In genomic region chr18:4024702-4025101, GRCh38 we compare ENCODE assay signal across 20 cellular contexts.
DNase-seq lines count a peak whose midpoint lies in the region; ATAC-seq, FAIRE-seq and TF ChIP-seq lines count a peak whose summit lies in the region.
"Had no signal": no experiment of that assay in that cellular context is flagged by ENCODE, and none has a peak within 500 bp of the region (broad histone marks: within the 10 kb centered on the region; RNA-seq: fewer than 3 reads in every experiment).

No MANE protein-coding gene starts in this region.

- RAD21 ChIA-PET in GM12878 (lab: Charles Lee; ENCODE audit: unreplicated experiment) = no interaction called here

- TF ChIP-seq EP300 in GM12878 (IDR thresholded peaks at IDR 0.05; ENCODE audit: borderline replicate concordance in 1 of 2, control insufficient read depth in 1 of 2, low read depth in 2 of 2, low read length in 2 of 2) = no peak

- BruUV-seq in GM12878 (replicated peaks; lab: Mats Ljungman, UMichigan) = no TSS peak

- 50% methylated on average over 2 of the region's 2 CpGs for WGBS in GM12878 (ENCODE audit: insufficient coverage, insufficient replicate concordance, low lambda C conversion rate, missing lambda C conversion rate)
- WGBS in small intestine, 3 donors = 28 to 55% (median 35%) methylated on average over 2 of the region's 2 CpGs
- 90 to 97% methylated on average over 2 of the region's 2 CpGs for WGBS in testis, 2 donors

- no peak for TF ChIP-seq RAD21 in GM12878 (IDR thresholded peaks at IDR 0.05; ENCODE audit: insufficient read depth, low read depth, low read length)

- SMC1A ChIA-PET in GM12878 (lab: Charles Lee; ENCODE audit: uncharacterized antibody, unreplicated experiment) = interaction anchor here (2.0 to 2.2 kb wide), 3 partner anchors 7 to 50 kb away, joined by 5 to 10 read pairs (median 7); no protein-coding TSS in a partner anchor

- no peak overlapping the region for H3K4me3 ChIP-seq in GM12878
- H3K4me3 ChIP-seq in small intestine (ENCODE audit: low read depth in 1 of 2, low read length in 2 of 2) = no peak overlapping the region
- no peak overlapping the region for H3K4me3 ChIP-seq in WERI-Rb-1 (ENCODE audit: low read depth, low read length)
- no peak overlapping the region for H3K4me3 ChIP-seq in testis
- H3K4me3 ChIP-seq: A549, GM23338 had no signal

- no peak for FAIRE-seq in GM12878 (lab: Jason Lieb, UNC)
- FAIRE-seq in small intestine (lab: Jason Lieb, UNC) = no peak
- FAIRE-seq: A549, D721Med, G401.6, HepG2, HTR-8/SVneo had no signal

- H3K27ac ChIP-seq in GM12878 (ENCODE audit: control insufficient read depth, insufficient read depth) = no peak overlapping the region
- H3K27ac ChIP-seq in small intestine (ENCODE audit: low read depth in 1 of 2, low read length in 1 of 2) = no peak overlapping the region
- no peak overlapping the region for H3K27ac ChIP-seq in WERI-Rb-1
- no peak overlapping the region for H3K27ac ChIP-seq in testis
- H3K27ac ChIP-seq: A549 had no signal

- DNase-seq in M059J (ENCODE audit: low read depth) (peak; percentile 2), GM12878 (ENCODE audit: low read depth, low spot score) (no peak), small intestine (peak; percentile 20), NOMO-1 treated with dmso at 0.1 percent for 144 hours (lab: John Stamatoyannopoulos, UW; ENCODE audit: unreplicated experiment) (no peak), WERI-Rb-1 (no peak), ACHN (no peak), testis (no peak)
- DNase-seq: CD8-positive, alpha-beta T cell; COR-L47; DMS153; DMS79 treated with DMSO at 0.1 percent for 48 hours; EL; H7 had no signal

- POLR2A ChIA-PET in GM12878 (lab: Charles Lee) = no interaction called here

- H3K27me3 ChIP-seq in GM12878 (replicated peaks in 1 of 2; ENCODE audit: control insufficient read depth in 2 of 2, insufficient read depth in 2 of 2, low read length in 1 of 2) (no peaks in the 10 kb centered on the region), small intestine (ENCODE audit: control insufficient read depth in 2 of 2, insufficient read depth in 2 of 2, low read length in 2 of 2) (no peaks in the 10 kb centered on the region), WERI-Rb-1 (ENCODE audit: insufficient read depth, low read depth, severe bottlenecking) (peaks cover 11% of the 10 kb centered on the region), testis (no peaks in the 10 kb centered on the region)

- H3K36me3 ChIP-seq in GM12878 (ENCODE audit: control insufficient read depth in 2 of 2, insufficient read depth in 2 of 2, low read length in 1 of 2) = peaks cover 0 to 1% of the 10 kb centered on the region in 2 experiments; a peak in 2 of 4 replicates
- no peaks in the 10 kb centered on the region for H3K36me3 ChIP-seq in small intestine (ENCODE audit: control insufficient read depth in 2 of 2, insufficient read depth in 2 of 2, low read length in 2 of 2)
- H3K36me3 ChIP-seq in WERI-Rb-1 = no peaks in the 10 kb centered on the region
- H3K36me3 ChIP-seq in testis (ENCODE audit: low read depth, missing control alignments) = no peaks in the 10 kb centered on the region

- peak; percentile 60 for ATAC-seq in GM19025 (IDR thresholded peaks at IDR 0.05; ENCODE audit: low read depth, unreplicated experiment)
- peak; percentile 36; the same call in 1 of the 3 replicates for ATAC-seq in GM12878
- ATAC-seq: A549; CD8-positive, alpha-beta T cell; GM23338; HepG2 had no signal

- TF ChIP-seq POLR2A in GM12878 (IDR thresholded peaks at IDR 0.05; ENCODE audit: low read depth, low read length) (no peak), testis (IDR thresholded peaks at IDR 0.05) (no peak)

- in situ Hi-C loops in GM12878 (cut with MboI) = no loop called here
- in situ Hi-C loops in ACHN (cut with HindIII; ENCODE audit: low pct_ligation_motif_present, low pct_unique_long_range_greater_than_20kb, low sequenced_read_pairs) = no loop called here

- intact Hi-C loops in GM12878 (cut with micrococcal nuclease; ENCODE audit: unreplicated experiment) (no loop called here), testis (cut with DNase I; ENCODE audit: low total_unique reads) (no loop called here)

- H3K9me3 ChIP-seq in GM12878 (replicated peaks; ENCODE audit: control insufficient read depth, insufficient read depth, low read length) = no peaks in the 10 kb centered on the region; the same call in 2 of the 3 replicates
- no peaks in the 10 kb centered on the region for H3K9me3 ChIP-seq in small intestine (ENCODE audit: control insufficient read depth, low read depth)
- H3K9me3 ChIP-seq in WERI-Rb-1 (ENCODE audit: severe bottlenecking) = no peaks in the 10 kb centered on the region
- H3K9me3 ChIP-seq in testis = no peaks in the 10 kb centered on the region
- H3K9me3 ChIP-seq: A549 had no signal

- H3K4me2 ChIP-seq in GM12878 (ENCODE audit: control insufficient read depth, insufficient read depth) = no peak overlapping the region
- H3K4me2 ChIP-seq: A549, GM23338 had no signal

- no peak overlapping the region for H3K9ac ChIP-seq in GM12878 (ENCODE audit: control insufficient read depth, insufficient read depth, low read length)

- CTCF ChIA-PET in GM12878 (lab: Yijun Ruan, JAX) = interaction anchor here (1.6 kb wide), 1 partner anchor 253 kb away, joined by 4 read pairs; no protein-coding TSS in a partner anchor

- no peaks in the 10 kb centered on the region for H3K4me1 ChIP-seq in GM12878 (ENCODE audit: control insufficient read depth, insufficient read depth, low read length)
- H3K4me1 ChIP-seq in small intestine (ENCODE audit: control insufficient read depth in 2 of 2, insufficient read depth in 1 of 2, low read depth in 1 of 2, low read length in 1 of 2) = no peaks in the 10 kb centered on the region
- no peaks in the 10 kb centered on the region for H3K4me1 ChIP-seq in testis
- H3K4me1 ChIP-seq: A549 had no signal

- no peaks in the 10 kb centered on the region for H3K79me2 ChIP-seq in GM12878 (ENCODE audit: control insufficient read depth, insufficient read depth, low read length)

- H4K20me1 ChIP-seq in GM12878 (ENCODE audit: control insufficient read depth, insufficient read depth) = no peaks in the 10 kb centered on the region

- no peak for TF ChIP-seq CTCF in GM12878 (IDR thresholded peaks at IDR 0.05 in 2 of 3, conservative IDR thresholded peaks at IDR 0.05 in 1 of 3; ENCODE audit: control insufficient read depth in 2 of 3, extremely low read depth in 1 of 3, insufficient read depth in 1 of 3, low read depth in 3 of 3, low read length in 3 of 3)
- TF ChIP-seq CTCF in WERI-Rb-1 (IDR thresholded peaks at IDR 0.05; ENCODE audit: low read depth, low read length) = no peak
- TF ChIP-seq CTCF in testis (IDR thresholded peaks at IDR 0.05) = no peak

- no peak overlapping the region for H2AFZ ChIP-seq in GM12878 (ENCODE audit: control insufficient read depth, low read depth, low read length)
- H2AFZ ChIP-seq: GM23338 had no signal

TF ChIP-seq in GM12878, 131 proteins besides CTCF, POLR2A, EP300 and RAD21:
- TF ChIP-seq REST (IDR thresholded peaks at IDR 0.05; ENCODE audit: low read depth, low read length) = no peak
TF ChIP-seq in GM12878: peak in this region for 0.

Comparison
In these comparisons a context has a peak if more than half of its experiments do, and no peak if none do; other contexts are left out.
1. DNase-seq: peak in M059J (single experiment) and small intestine (single experiment); none in GM12878 (single experiment), NOMO-1 treated with dmso at 0.1 percent for 144 hours (single experiment), WERI-Rb-1 (single experiment), ACHN (single experiment) and testis (single experiment).